8 cellular contexts compared by ENCODE assay signal in genomic region chr3:32340039-32340438, GRCh38. TPM values are rescaled to one million over a fixed set of nuclear protein-coding genes. Genes with fewer than 3 reads are reported as not detected.
DNase-seq lines count a peak whose midpoint lies in the region; ATAC-seq and TF ChIP-seq lines count a peak whose summit lies in the region.

No MANE protein-coding gene starts in this region.

- H3K9me2 ChIP-seq in SK-N-SH = no peaks in the 10 kb centered on the region

- H3K9ac ChIP-seq in KMS-11 (no peak overlapping the region), SK-N-SH (no peak overlapping the region)

- TF ChIP-seq EP300 in SK-N-SH (IDR thresholded peaks at IDR 0.05; ENCODE audit: borderline replicate concordance in 1 of 2, low read depth in 1 of 2, low read length in 1 of 2) = no peak

- H4K20me1 ChIP-seq in KMS-11 (ENCODE audit: insufficient read depth) (no peaks in the 10 kb centered on the region), SK-N-SH (ENCODE audit: insufficient read depth) (no peaks in the 10 kb centered on the region)

- 64% methylated on average over 6 of the region's 6 CpGs for WGBS in SK-N-SH (ENCODE audit: low lambda C conversion rate)

- peak; percentile 81 for TF ChIP-seq RAD21 in SK-N-SH (IDR thresholded peaks at IDR 0.05; ENCODE audit: low read length)

- H3K9me3 ChIP-seq in SK-N-SH = no peaks in the 10 kb centered on the region

- no peaks in the 10 kb centered on the region for H3K36me3 Mint-ChIP-seq in naive B cell

- H3K4me1 ChIP-seq in KMS-11 (ENCODE audit: low read depth, poor library complexity, severe bottlenecking) = no peaks in the 10 kb centered on the region
- H3K4me1 ChIP-seq in SK-N-SH (ENCODE audit: control insufficient read depth in 1 of 2, insufficient read depth in 2 of 2, low read depth in 1 of 2, low read length in 1 of 2) = peaks cover 0 to 3% of the 10 kb centered on the region in 2 experiments; a peak in 1 of 4 replicates

- CTCF ChIA-PET in SK-N-SH (lab: Yijun Ruan, JAX) = interaction anchor here (1.1 to 2.1 kb wide), 2 partner anchors 44 to 164 kb away, joined by 5 to 8 read pairs; no protein-coding TSS in a partner anchor

- H2AFZ ChIP-seq in KMS-11 (ENCODE audit: low read depth) (no peak overlapping the region), SK-N-SH (ENCODE audit: low read depth) (no peak overlapping the region)

- H3K4me3 Mint-ChIP-seq in naive B cell = no peak overlapping the region

- peaks cover 0 to 5% (median 0%) of the 10 kb centered on the region in 3 donors for H3K27me3 Mint-ChIP-seq in naive B cell

- ATAC-seq in esophagus mucosa (peak; percentile 54), naive B cell (ENCODE audit: low read depth in 2 of 2) (peak; percentile 37 to 50), GM18502 (IDR thresholded peaks at IDR 0.05; ENCODE audit: poor library complexity, unreplicated experiment) (no peak)

- DNase-seq in activated gamma-delta T cell treated with Interleukin-2 at 50 U/mL for 16 hours = peak; percentile 15
- no peak for DNase-seq in activated gamma-delta T cell (lab: John Stamatoyannopoulos, UW)
- peak; percentile 65 for DNase-seq in SK-N-SH
- DNase-seq in naive B cell = peak; percentile 17
- DNase-seq in stimulated activated CD8-positive, alpha-beta memory T cell treated with anti-CD3 and anti-CD28 coated beads, Interleukin-4, amount 100 ng/mL, for 48 hours = no peak

- 0 out of 2 replicates have a peak, but pooled peaks have one; percentile 13 for TF ChIP-seq CTCF in KMS-11 (conservative IDR thresholded peaks at IDR 0.05; ENCODE audit: low read depth, low read length)
- peak; percentile 60 for TF ChIP-seq CTCF in SK-N-SH (IDR thresholded peaks at IDR 0.05)

- H3K36me3 ChIP-seq in KMS-11 (ENCODE audit: insufficient read depth) (no peaks in the 10 kb centered on the region), SK-N-SH (replicated peaks in 1 of 2; ENCODE audit: control insufficient read depth in 1 of 2, insufficient read depth in 2 of 2, low read length in 1 of 2) (no peaks in the 10 kb centered on the region)

- no peaks in the 10 kb centered on the region for H3F3A ChIP-seq in SK-N-SH (replicated peaks; ENCODE audit: insufficient read depth)

- no peaks in the 10 kb centered on the region for H3K4me1 Mint-ChIP-seq in naive B cell

- H3K79me2 ChIP-seq in KMS-11 (ENCODE audit: insufficient read depth, low read depth) (no peaks in the 10 kb centered on the region), SK-N-SH (ENCODE audit: insufficient read depth) (no peaks in the 10 kb centered on the region)

- POLR2A ChIA-PET in SK-N-SH (lab: Yijun Ruan, JAX) = no interaction called here

- H3K4me3 ChIP-seq in KMS-11 (IDR thresholded peaks at IDR 0.05; ENCODE audit: insufficient read depth, low read depth, low read length) (no peak overlapping the region), SK-N-SH (ENCODE audit: low read depth in 2 of 2, low read length in 1 of 2) (no peak overlapping the region)

- no peaks in the 10 kb centered on the region for H3K27me3 ChIP-seq in KMS-11 (ENCODE audit: insufficient read depth, low read depth)
- H3K27me3 ChIP-seq in SK-N-SH (ENCODE audit: insufficient read depth) = no peaks in the 10 kb centered on the region

- H3K4me2 ChIP-seq in KMS-11 = no peak overlapping the region
- no peak overlapping the region for H3K4me2 ChIP-seq in SK-N-SH

- no peaks in the 10 kb centered on the region for H3K9me3 Mint-ChIP-seq in naive B cell

- no peak overlapping the region for H3K27ac Mint-ChIP-seq in naive B cell

- H3K27ac ChIP-seq in KMS-11 (no peak overlapping the region), SK-N-SH (ENCODE audit: low read depth in 2 of 2, low read length in 1 of 2) (no peak overlapping the region)

TF ChIP-seq in SK-N-SH, 30 proteins besides CTCF, POLR2A, EP300 and RAD21:
- TF ChIP-seq MXI1 (IDR thresholded peaks at IDR 0.05; ENCODE audit: low read depth, low read length) (no peak), EZH2phosphoT487 (IDR thresholded peaks at IDR 0.05; ENCODE audit: borderline replicate concordance, low read depth) (no peak), SMC3 (IDR thresholded peaks at IDR 0.05; ENCODE audit: low read depth, low read length) (peak; percentile 57), TAF1 (IDR thresholded peaks at IDR 0.05; ENCODE audit: borderline replicate concordance, low read depth, low read length) (no peak), NFIC (IDR thresholded peaks at IDR 0.05; ENCODE audit: borderline replicate concordance) (no peak)

RNA-seq across cellular contexts. Expression of gene CMTM7, which starts 51.6 kb away (rescaled TPM):
- polyA plus RNA-seq in SK-N-SH (2012; rRNA removed) (50.1 and 50.7 TPM in 2 replicates), naive B cell (ENCODE audit: low read depth in 6 of 6) (100 to 1,000 TPM in 2 of 6 donors, 10 to 100 TPM in 4; 56.8 to 116 (median 73.3) TPM)
- 30.3 and 39.5 TPM in 2 replicates for polyA plus RNA-seq in SK-N-SH (2012; cell fraction: cytosol; rRNA removed)
- 32.9 and 62.3 TPM in 2 replicates for polyA plus RNA-seq in SK-N-SH (2012; cell fraction: nucleus; rRNA removed)
- 1.2 TPM for total RNA-seq in esophagus mucosa

Comparison
In these comparisons a context has a peak if more than half of its experiments do, and no peak if none do; other contexts are left out.
1. DNase-seq: peak in activated gamma-delta T cell treated with Interleukin-2 at 50 U/mL for 16 hours (single experiment), SK-N-SH (single experiment) and naive B cell (single experiment); none in activated gamma-delta T cell (single experiment) and stimulated activated CD8-positive, alpha-beta memory T cell treated with anti-CD3 and anti-CD28 coated beads, Interleukin-4, amount 100 ng/mL, for 48 hours (single experiment).